Comparison of ENCODE assay signal across 8 cellular contexts in genomic region chr11:75597636-75598035, GRCh38. TPM values are rescaled to one million over a fixed set of nuclear protein-coding genes. Genes with fewer than 3 reads are reported as not detected.
DNase-seq lines count a peak whose midpoint lies in the region; ATAC-seq and TF ChIP-seq lines count a peak whose summit lies in the region.

No MANE protein-coding gene starts in this region.

- TF ChIP-seq CTCF in PC-9 (conservative IDR thresholded peaks at IDR 0.05), result peak; percentile 69
- TF ChIP-seq CTCF in fibroblast of the aortic adventitia (IDR thresholded peaks at IDR 0.05; ENCODE audit: insufficient read depth, low read length), result peak; percentile 52

- no peaks in the 10 kb centered on the region for H4K20me1 ChIP-seq in PC-9 (ENCODE audit: insufficient read depth)

- no peaks in the 10 kb centered on the region for H3K79me2 ChIP-seq in PC-9 (ENCODE audit: low read depth)

- intact Hi-C loops in PC-9 (cut with micrococcal nuclease; ENCODE audit: unreplicated experiment), result loop anchor here (5.0 kb wide), 1 partner anchor 205 kb away; no protein-coding TSS in a partner anchor

- no peaks in the 10 kb centered on the region for H3F3A ChIP-seq in PC-9 (ENCODE audit: insufficient read depth, low read depth)

- DNase-seq in DMS53 (lab: John Stamatoyannopoulos, UW) (peak; percentile 93), HT1080 (ENCODE audit: low read depth) (peak; percentile 52), PC-9 (no peak), fibroblast of the aortic adventitia (ENCODE audit: low read depth) (peak; percentile 18), activated gamma-delta T cell treated with Interleukin-2 at 50 U/mL for 16 hours (no peak), NCI-H1048 (lab: John Stamatoyannopoulos, UW) (no peak)

- H3K4me3 ChIP-seq in PC-9 (no peak overlapping the region), fibroblast of the aortic adventitia (ENCODE audit: low read depth, low read length) (no peak overlapping the region)

- H3K27me3 Mint-ChIP-seq in stimulated activated memory B cell treated with anti-CD40 and anti-IgM and Interleukin-4, amounts not matched to agents 10 μg/mL and 1 μg/mL and 100 μg/mL, for 72 hours, result peaks cover 20% of the 10 kb centered on the region

- POLR2A ChIA-PET in PC-9 (lab: Charles Lee; ENCODE audit: unreplicated experiment), result no interaction called here

- H3K27ac ChIP-seq in PC-9, result no peak overlapping the region

- CTCF ChIA-PET in PC-9 (lab: Charles Lee), result interaction anchor here (0.5 to 0.7 kb wide), 3 partner anchors 12 to 180 kb away, joined by 3 to 12 read pairs (median 11); no protein-coding TSS in a partner anchor

- no peak overlapping the region for H3K4me3 Mint-ChIP-seq in stimulated activated memory B cell treated with anti-CD40 and anti-IgM and Interleukin-4, amounts not matched to agents 10 μg/mL and 1 μg/mL and 100 μg/mL, for 72 hours

- no peak overlapping the region for H3K27ac Mint-ChIP-seq in stimulated activated memory B cell treated with anti-CD40 and anti-IgM and Interleukin-4, amounts not matched to agents 10 μg/mL and 1 μg/mL and 100 μg/mL, for 72 hours

- H3K36me3 ChIP-seq in PC-9 (ENCODE audit: low read depth), result no peaks in the 10 kb centered on the region

- H3K9me3 Mint-ChIP-seq in stimulated activated memory B cell treated with anti-CD40 and anti-IgM and Interleukin-4, amounts not matched to agents 10 μg/mL and 1 μg/mL and 100 μg/mL, for 72 hours, result no peaks in the 10 kb centered on the region

- no peaks in the 10 kb centered on the region for H3K4me1 ChIP-seq in PC-9 (replicated peaks; ENCODE audit: insufficient read depth)

- H3K4me2 ChIP-seq in PC-9, result no peak overlapping the region

- H3K4me1 Mint-ChIP-seq in stimulated activated memory B cell treated with anti-CD40 and anti-IgM and Interleukin-4, amounts not matched to agents 10 μg/mL and 1 μg/mL and 100 μg/mL, for 72 hours, result peaks cover 14% of the 10 kb centered on the region

- no peak for ATAC-seq in GM18517 (IDR thresholded peaks at IDR 0.05; ENCODE audit: unreplicated experiment)
- ATAC-seq in stimulated activated memory B cell treated with anti-CD40 and anti-IgM and Interleukin-4, amounts not matched to agents 10 μg/mL and 1 μg/mL and 100 μg/mL, for 72 hours, result no peak

- H3K9me2 ChIP-seq in PC-9 (ENCODE audit: insufficient read depth), result no peaks in the 10 kb centered on the region

- no peaks in the 10 kb centered on the region for H3K36me3 Mint-ChIP-seq in stimulated activated memory B cell treated with anti-CD40 and anti-IgM and Interleukin-4, amounts not matched to agents 10 μg/mL and 1 μg/mL and 100 μg/mL, for 72 hours

- H3K27me3 ChIP-seq in PC-9 (ENCODE audit: insufficient read depth, low read depth), result 0 out of 2 replicates have a peak, but pooled peaks cover 7% of the 10 kb centered on the region

- no TSS peak for BruUV-seq in PC-9 (replicated peaks; lab: Mats Ljungman, UMichigan)

- H3K9me3 ChIP-seq in PC-9 (ENCODE audit: insufficient read depth, low read depth), result no peaks in the 10 kb centered on the region

- no peak overlapping the region for H2AFZ ChIP-seq in PC-9

RNA-seq across cellular contexts. Expression of gene SERPINH1, which starts 35.6 kb away (rescaled TPM):
- 241 and 271 TPM in 2 replicates for total RNA-seq in HT1080 (2014; rRNA removed; shearing (Covaris generic))
- 297 and 311 TPM in 2 replicates for polyA plus RNA-seq in HT1080 (2015; cell fraction: cytosol; rRNA removed)
- polyA plus RNA-seq in HT1080 (2015; cell fraction: nucleus; rRNA removed), result 623 and 661 TPM in 2 replicates
- 152 and 180 TPM in 2 replicates for total RNA-seq in PC-9 (2021)
- total RNA-seq in fibroblast of the aortic adventitia (ENCODE audit: low replicate concordance), result 374 and 497 TPM in 2 replicates

Comparison
In these comparisons a context has a peak if more than half of its experiments do, and no peak if none do; other contexts are left out.
1. DNase-seq: peak in DMS53 (single experiment), HT1080 (single experiment) and fibroblast of the aortic adventitia (single experiment); none in PC-9 (0 of 2), activated gamma-delta T cell treated with Interleukin-2 at 50 U/mL for 16 hours (single experiment) and NCI-H1048 (single experiment).